Comparison of ENCODE assay signal across 20 cellular contexts in genomic region chr18:78156466-78156865, GRCh38.
DNase-seq lines count a peak whose midpoint lies in the region; ATAC-seq, FAIRE-seq and TF ChIP-seq lines count a peak whose summit lies in the region.
"Had no signal": no experiment of that assay in that cellular context is flagged by ENCODE, and none has a peak within 500 bp of the region (broad histone marks: within the 10 kb centered on the region; RNA-seq: fewer than 3 reads in every experiment).

No MANE protein-coding gene starts in this region.

- H3K4me1 ChIP-seq in H1 (replicated peaks in 1 of 4; ENCODE audit: control insufficient read depth in 3 of 4, insufficient read depth in 4 of 4, low read length in 3 of 4) = peaks cover 2 to 6% (median 3%) of the 10 kb centered on the region in 4 experiments; a peak in 5 of 7 replicates
- H3K4me1 ChIP-seq: HAP-1 had no signal

- H3K4me3 Mint-ChIP-seq in nephron progenitor cell = peak overlapping the region; percentile 12
- H3K4me3 Mint-ChIP-seq: CD4-positive, alpha-beta memory T cell; GM23338; HFFc6 had no signal

- no peak overlapping the region for H3K4ac ChIP-seq in H1 (replicated peaks; ENCODE audit: insufficient read length, low read depth, low read length)

- H3K23me2 ChIP-seq in H1 (ENCODE audit: low read depth, low read length) = peaks cover 5% of the 10 kb centered on the region; the same call in 1 of the 2 replicates

- no peaks in the 10 kb centered on the region for H3K36me3 Mint-ChIP-seq in nephron progenitor cell (ENCODE audit: low read depth)
- H3K36me3 Mint-ChIP-seq: CD4-positive, alpha-beta memory T cell had no signal

- H4K5ac ChIP-seq in H1 (ENCODE audit: insufficient read length, low read depth, low read length) = no peak overlapping the region

- peaks cover 7% of the 10 kb centered on the region for H3K9me3 Mint-ChIP-seq in nephron progenitor cell

- H3K27ac ChIP-seq in H1 (ENCODE audit: low read depth, low read length) = no peak overlapping the region

- no peaks in the 10 kb centered on the region for H3K79me2 ChIP-seq in H1 (ENCODE audit: control insufficient read depth in 1 of 2, insufficient read depth in 2 of 2, low read length in 2 of 2)

- no peak for FAIRE-seq in H1 (lab: Jason Lieb, UNC)
- FAIRE-seq: G401.6, GM12878, GM19239, H54 had no signal

- DNase-seq in HT1080 (ENCODE audit: low read depth) (peak; percentile 5), NAMALWA (ENCODE audit: low spot score) (peak; percentile 17), H1 (ENCODE audit: low read depth in 1 of 2, low spot score in 2 of 2) (no peak), nephron progenitor cell (no peak), posterior cingulate gyrus (no peak), amniotic stem cell (lab: John Stamatoyannopoulos, UW) (no peak)
- DNase-seq: C1 segment of cervical spinal cord; Calu3; CD4-positive, alpha-beta memory T cell; COR-L47; DMS153; DND-41; HFFc6 had no signal

- no peak overlapping the region for H4K8ac ChIP-seq in H1 (ENCODE audit: extremely low read depth, insufficient read depth, low read length)

- peaks cover 0 to 2% (median 0%) of the 10 kb centered on the region in 4 experiments; a peak in 1 of 7 replicates for H3K27me3 ChIP-seq in H1 (replicated peaks in 1 of 4; ENCODE audit: control insufficient read depth in 3 of 4, extremely low read depth in 1 of 4, insufficient read depth in 3 of 4, low read length in 3 of 4)

- no peaks in the 10 kb centered on the region for H3K79me1 ChIP-seq in H1 (ENCODE audit: low read depth, low read length)

- H4K20me1 ChIP-seq in H1 (replicated peaks in 1 of 2; ENCODE audit: control insufficient read depth in 1 of 2, insufficient read depth in 2 of 2, low read length in 2 of 2) = peaks cover 0 to 4% of the 10 kb centered on the region in 2 experiments

- no peaks in the 10 kb centered on the region; a peak in 1 of 4 replicates for H3K9me3 ChIP-seq in H1 (ENCODE audit: insufficient read depth in 2 of 2, low read depth in 1 of 2, low read length in 1 of 2)
- H3K9me3 ChIP-seq: HAP-1 had no signal

- no peak for TF ChIP-seq EP300 in H1 (IDR thresholded peaks at IDR 0.05; ENCODE audit: borderline replicate concordance in 1 of 2, low read depth in 2 of 2, low read length in 2 of 2)

- H3K4me2 ChIP-seq in H1 (ENCODE audit: insufficient read depth in 1 of 2, low read depth in 2 of 2, low read length in 2 of 2) = no peak overlapping the region
- H3K4me2 ChIP-seq: GM23338 had no signal

- H3K9ac ChIP-seq in H1 (replicated peaks in 1 of 4; ENCODE audit: extremely low read depth in 1 of 4, low read depth in 3 of 4, low read length in 3 of 4) = no peak overlapping the region

- no peak overlapping the region for H2BK5ac ChIP-seq in H1 (ENCODE audit: low read depth, low read length)

- POLR2A ChIA-PET in H1 (lab: Charles Lee; ENCODE audit: partially characterized antibody) = no interaction called here

- no peaks in the 10 kb centered on the region for H3K36me3 ChIP-seq in H1 (ENCODE audit: control insufficient read depth in 2 of 4, insufficient read depth in 4 of 4, low read length in 3 of 4)
- H3K36me3 ChIP-seq: HAP-1 had no signal

- no peak overlapping the region for H3K4me3 ChIP-seq in H1 (ENCODE audit: extremely low read depth in 1 of 4, insufficient read depth in 2 of 4, low read depth in 3 of 4, low read length in 4 of 4)
- H3K4me3 ChIP-seq: GM12878, GM23338, HAP-1 had no signal

- H3K56ac ChIP-seq in H1 (replicated peaks; ENCODE audit: insufficient read length, low read depth, low read length) = no peak overlapping the region

- no peak overlapping the region for H2AFZ ChIP-seq in H1 (ENCODE audit: low read length)
- H2AFZ ChIP-seq: GM23338 had no signal

- no peak overlapping the region for H2BK12ac ChIP-seq in H1 (ENCODE audit: low read depth, low read length)

- H3K18ac ChIP-seq in H1 (ENCODE audit: extremely low read depth, low read length) = no peak overlapping the region

- H3K27ac Mint-ChIP-seq in nephron progenitor cell = peak overlapping the region; percentile 65
- H3K27ac Mint-ChIP-seq: CD4-positive, alpha-beta memory T cell; GM23338; HFFc6 had no signal

- CTCF ChIA-PET in H1 (lab: Charles Lee; ENCODE audit: partially characterized antibody) = no interaction called here

- TF ChIP-seq POLR2A in H1 (IDR thresholded peaks at IDR 0.05; ENCODE audit: control extremely low read depth in 1 of 2, low read depth in 2 of 2, low read length in 2 of 2) = peak in 1 of 2 experiments; percentile 70; a peak in 2 of 3 replicates

- intact Hi-C loops in posterior cingulate gyrus (cut with DNase I) = no loop called here

- TF ChIP-seq CTCF in H1 (IDR thresholded peaks at IDR 0.05; ENCODE audit: control extremely low read depth in 1 of 3, insufficient read depth in 1 of 3, low read depth in 1 of 3, low read length in 3 of 3) (no peak), nephron progenitor cell (IDR thresholded peaks at IDR 0.05) (no peak)

- no peak overlapping the region for H3K23ac ChIP-seq in H1 (ENCODE audit: insufficient read length)

- ATAC-seq in GM19324 (IDR thresholded peaks at IDR 0.05; ENCODE audit: low FRiP score, unreplicated experiment) = no peak
- ATAC-seq: GM12878, GM23338 had no signal

- no peak overlapping the region for H3K14ac ChIP-seq in H1 (ENCODE audit: insufficient read length)

- H4K91ac ChIP-seq in H1 (replicated peaks; ENCODE audit: insufficient read length, low read length) = no peak overlapping the region

- no peak overlapping the region for H2BK15ac ChIP-seq in H1 (ENCODE audit: low read length)

- H2BK20ac ChIP-seq in H1 (ENCODE audit: low read length) = no peak overlapping the region

- H2BK120ac ChIP-seq in H1 (replicated peaks; ENCODE audit: low read depth, low read length) = no peak overlapping the region

- H2AK5ac ChIP-seq in H1 (ENCODE audit: low read depth, low read length) = no peak overlapping the region

- peaks cover 19% of the 10 kb centered on the region for H3K4me1 Mint-ChIP-seq in nephron progenitor cell
- H3K4me1 Mint-ChIP-seq: CD4-positive, alpha-beta memory T cell; GM23338 had no signal

- 100% methylated on average over 1 of the region's 1 CpG; no CpG with 5 or more reads in 1 of the 2 experiments for WGBS in H1 (ENCODE audit: extremely low coverage in 1 of 2, insufficient coverage in 1 of 2, insufficient read length in 1 of 2, insufficient replicate concordance in 2 of 2, low coverage in 1 of 2, low lambda C conversion rate in 2 of 2, missing lambda C conversion rate in 1 of 2), 2 experiments

- no peaks in the 10 kb centered on the region for H3K27me3 Mint-ChIP-seq in nephron progenitor cell (ENCODE audit: low read depth, poor library complexity)
- H3K27me3 Mint-ChIP-seq: CD4-positive, alpha-beta memory T cell had no signal

- TF ChIP-seq RAD21 in H1 (IDR thresholded peaks at IDR 0.05 in 1 of 2, conservative IDR thresholded peaks at IDR 0.05 in 1 of 2; ENCODE audit: low read depth in 2 of 2, low read length in 2 of 2) = no peak

TF ChIP-seq in H1, 55 proteins besides CTCF, POLR2A, EP300 and RAD21:
- TF ChIP-seq CBX8 (IDR thresholded peaks at IDR 0.05; ENCODE audit: borderline replicate concordance, low read depth, low read length) (no peak), RFX5 (IDR thresholded peaks at IDR 0.05; ENCODE audit: borderline replicate concordance, low read depth, low read length) (no peak), SP1 (IDR thresholded peaks at IDR 0.05; ENCODE audit: low read depth, low read length) (no peak), SAP30 (IDR thresholded peaks at IDR 0.05; ENCODE audit: insufficient read depth, insufficient replicate concordance, low read length) (no peak), CBX5 (IDR thresholded peaks at IDR 0.05; ENCODE audit: low read depth, low read length) (no peak), BACH1 (IDR thresholded peaks at IDR 0.05; ENCODE audit: low read length) (no peak), TBP (IDR thresholded peaks at IDR 0.05; ENCODE audit: low read depth, low read length) (peak; percentile 79), MAX (IDR thresholded peaks at IDR 0.05) (no peak), TAF7 (optimal IDR thresholded peaks at IDR 0.05; ENCODE audit: borderline replicate concordance, low read depth, low read length) (peak; percentile 72), TCF12 (IDR thresholded peaks at IDR 0.05; ENCODE audit: low read depth, low read length) (no peak), JUN (IDR thresholded peaks at IDR 0.05; ENCODE audit: low read depth, low read length) (no peak), ATF3 (IDR thresholded peaks at IDR 0.05; ENCODE audit: insufficient read depth, low read depth, low read length) (no peak), PHF8 (conservative IDR thresholded peaks at IDR 0.05; ENCODE audit: low read depth, low read length) (no peak), ATF2 (IDR thresholded peaks at IDR 0.05; ENCODE audit: low read length) (no peak)

Comparison
In these comparisons a context has a peak if more than half of its experiments do, and no peak if none do; other contexts are left out.
1. DNase-seq: peak in HT1080 (single experiment) and NAMALWA (single experiment); none in H1 (0 of 2), nephron progenitor cell (single experiment), posterior cingulate gyrus (0 of 10) and amniotic stem cell (single experiment).